ENCODE assay signal across 10 cellular contexts in genomic region chr11:72227316-72228228, GRCh38. TPM values are rescaled to one million over a fixed set of nuclear protein-coding genes. Genes with fewer than 3 reads are reported as not detected.
DNase-seq lines count a peak whose midpoint lies in the region; ATAC-seq and TF ChIP-seq lines count a peak whose summit lies in the region.
"Had no signal": no experiment of that assay in that cellular context is flagged by ENCODE, and none has a peak within 500 bp of the region (broad histone marks: within the 10 kb centered on the region; RNA-seq: fewer than 3 reads in every experiment).

No MANE protein-coding gene starts in this region.

- ATAC-seq in HG02884 (IDR thresholded peaks at IDR 0.05; ENCODE audit: unreplicated experiment) = no peak
- ATAC-seq in GM21786 (IDR thresholded peaks at IDR 0.05; ENCODE audit: unreplicated experiment) = no peak

- peak; percentile 13 for DNase-seq in D341Med (ENCODE audit: low spot score)
- DNase-seq in NCI-H128 (lab: John Stamatoyannopoulos, UW; ENCODE audit: unreplicated experiment) = peak; percentile 71
- peak; percentile 51 for DNase-seq in astrocyte of the cerebellum (ENCODE audit: low read depth)
- DNase-seq in neural crest cell (ENCODE audit: low read depth, low spot score) = no peak
- no peak for DNase-seq in effector CD8-positive, alpha-beta T cell (lab: John Stamatoyannopoulos, UW)
- no peak for DNase-seq in KBM-7

- peak overlapping the region; percentile 96 for H3K4me3 Mint-ChIP-seq in neural crest cell

- H3K4me3 ChIP-seq in astrocyte of the cerebellum (ENCODE audit: low read depth, low read length) = no peak overlapping the region

- H3K9me3 Mint-ChIP-seq in neural crest cell = no peaks in the 10 kb centered on the region

- in situ Hi-C loops in astrocyte of the cerebellum (cut with HindIII; ENCODE audit: low sequenced_read_pairs) = no loop called here
- in situ Hi-C loops in KBM-7 (cut with MboI; ENCODE audit: low pct_unique_long_range_greater_than_20kb, low sequenced_read_pairs) = no loop called here

- H3K27ac Mint-ChIP-seq in neural crest cell (ENCODE audit: unreplicated experiment) = no peak overlapping the region

- peaks cover 9% of the 10 kb centered on the region for H3K36me3 Mint-ChIP-seq in neural crest cell (ENCODE audit: low read depth)

- H3K27me3 Mint-ChIP-seq in neural crest cell (ENCODE audit: low read depth) = no peaks in the 10 kb centered on the region

- TF ChIP-seq CTCF in astrocyte of the cerebellum (IDR thresholded peaks at IDR 0.05; ENCODE audit: low read depth, low read length, missing control alignments) = no peak
- TF ChIP-seq CTCF in neural crest cell (conservative IDR thresholded peaks at IDR 0.05) = no peak

- peaks cover 26% of the 10 kb centered on the region for H3K4me1 Mint-ChIP-seq in neural crest cell

RNA-seq across cellular contexts. Expression of gene INPPL1, which starts 3.0 kb away (rescaled TPM):
- total RNA-seq in neural crest cell = 242 and 247 TPM in 2 replicates

RNA-seq across cellular contexts. Expression of gene FOLR2, which starts 11.0 kb away (rescaled TPM):
- not detected in 2 replicates for total RNA-seq in neural crest cell
- total RNA-seq: H4; T-helper 2 cell treated with Interferon-gamma antibody and Interleukin-4, amounts not matched to agents 100 ng/mL and 5 ng/mL, for 36 hours had no signal

RNA-seq across cellular contexts. Expression of gene PHOX2A, which starts 16.4 kb away (rescaled TPM):
- total RNA-seq in neural crest cell = 5.1 and 5.6 TPM in 2 replicates
- total RNA-seq: H4; T-helper 2 cell treated with Interferon-gamma antibody and Interleukin-4, amounts not matched to agents 100 ng/mL and 5 ng/mL, for 36 hours had no signal

RNA-seq across cellular contexts. Expression of gene FOLR1, which starts 35.6 kb away (rescaled TPM):
- not detected in 2 replicates for total RNA-seq in neural crest cell
- total RNA-seq: T-helper 2 cell treated with Interferon-gamma antibody and Interleukin-4, amounts not matched to agents 100 ng/mL and 5 ng/mL, for 36 hours had no signal

Comparison
In these comparisons a context has a peak if more than half of its experiments do, and no peak if none do; other contexts are left out.
1. DNase-seq: peak in D341Med (single experiment), NCI-H128 (single experiment) and astrocyte of the cerebellum (single experiment); none in neural crest cell (single experiment), effector CD8-positive, alpha-beta T cell (single experiment) and KBM-7 (single experiment).